ENCODE assay signal across 8 cellular contexts in the genomic region with DNA sequence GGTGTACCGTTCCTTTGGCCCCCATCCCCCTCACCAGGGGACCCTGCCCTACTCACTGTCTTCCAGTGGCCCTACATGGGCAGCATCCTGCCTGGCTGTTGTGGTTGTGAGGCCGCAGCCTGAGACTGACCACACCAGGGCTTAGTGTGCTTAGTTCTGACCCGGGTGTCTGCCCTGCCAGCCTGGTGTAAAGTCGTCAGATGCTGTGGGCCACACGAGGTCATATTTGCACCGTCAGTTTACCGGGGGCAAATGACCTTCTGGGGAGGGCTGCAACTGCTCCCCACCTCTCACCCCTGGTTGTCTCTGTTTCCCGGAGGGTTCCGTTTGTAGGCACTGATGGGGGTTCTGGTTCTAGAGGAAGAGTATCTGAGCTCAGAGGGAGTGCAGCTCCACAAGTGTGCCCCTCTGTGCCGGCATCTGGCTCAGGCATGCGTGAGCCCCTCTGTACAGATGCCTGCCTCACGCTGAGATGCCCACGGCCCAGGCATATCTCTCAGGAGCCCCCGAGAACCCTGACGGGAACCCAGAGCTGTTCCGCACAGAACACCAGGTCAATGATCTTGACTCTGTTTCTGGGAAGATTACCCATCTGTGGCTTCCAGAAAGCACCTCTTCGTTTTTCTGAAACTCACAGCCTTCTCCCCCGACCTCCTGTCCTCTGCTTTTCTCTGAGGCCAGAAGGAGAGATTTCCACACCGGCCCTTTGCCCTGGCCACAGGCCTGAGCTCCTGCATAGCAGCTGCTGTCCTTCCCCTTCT. TPM values are rescaled to one million over a fixed set of nuclear protein-coding genes. Genes with fewer than 3 reads are reported as not detected.
DNase-seq lines count a peak whose midpoint lies in the region; ATAC-seq and TF ChIP-seq lines count a peak whose summit lies in the region.

No MANE protein-coding gene starts in this region.

- H2AFZ ChIP-seq in PC-9: no peak overlapping the region

- H3K9me3 Mint-ChIP-seq in activated T-helper 2 cell treated with anti-CD3 and anti-CD28 coated beads, Interferon-gamma antibody, Interleukin-2, Interleukin-4, amounts not matched to agents 10 μg/mL and 5 μg/mL and 100 μg/mL, durations not matched to agents 14 hours and 24 hours and 36 hours: no peaks in the 10 kb centered on the region
- H3K9me3 Mint-ChIP-seq in osteocyte (ENCODE audit: unreplicated experiment): no peaks in the 10 kb centered on the region
- no peaks in the 10 kb centered on the region for H3K9me3 Mint-ChIP-seq in nephron progenitor cell

- DNase-seq in activated T-helper 2 cell treated with anti-CD3 and anti-CD28 coated beads, Interferon-gamma antibody, Interleukin-2, Interleukin-4, amounts not matched to agents 10 μg/mL and 5 μg/mL and 100 μg/mL, durations not matched to agents 14 hours and 24 hours and 36 hours (ENCODE audit: low spot score): no peak
- DNase-seq in osteocyte (ENCODE audit: extremely low spot score, unreplicated experiment) (no peak), BE2C (no peak), EL (no peak), PC-9 (no peak), nephron progenitor cell (no peak)

- no peaks in the 10 kb centered on the region for H3K9me3 ChIP-seq in BE2C
- H3K9me3 ChIP-seq in PC-9 (ENCODE audit: insufficient read depth, low read depth): no peaks in the 10 kb centered on the region

- POLR2A ChIA-PET in PC-9 (lab: Charles Lee; ENCODE audit: unreplicated experiment): no interaction called here

- peak overlapping the region; percentile 97 for H3K27ac Mint-ChIP-seq in activated T-helper 2 cell treated with anti-CD3 and anti-CD28 coated beads, Interferon-gamma antibody, Interleukin-2, Interleukin-4, amounts not matched to agents 10 μg/mL and 5 μg/mL and 100 μg/mL, durations not matched to agents 14 hours and 24 hours and 36 hours
- H3K27ac Mint-ChIP-seq in osteocyte (ENCODE audit: unreplicated experiment): peak overlapping the region; percentile 41
- H3K27ac Mint-ChIP-seq in nephron progenitor cell: no peak overlapping the region

- no peak overlapping the region for H3K27ac ChIP-seq in PC-9

- H3F3A ChIP-seq in PC-9 (ENCODE audit: insufficient read depth, low read depth): no peaks in the 10 kb centered on the region

- no peaks in the 10 kb centered on the region for H4K20me1 ChIP-seq in PC-9 (ENCODE audit: insufficient read depth)

- peaks cover 52% of the 10 kb centered on the region for H3K36me3 Mint-ChIP-seq in activated T-helper 2 cell treated with anti-CD3 and anti-CD28 coated beads, Interferon-gamma antibody, Interleukin-2, Interleukin-4, amounts not matched to agents 10 μg/mL and 5 μg/mL and 100 μg/mL, durations not matched to agents 14 hours and 24 hours and 36 hours (ENCODE audit: low read depth)
- H3K36me3 Mint-ChIP-seq in osteocyte (ENCODE audit: unreplicated experiment): no peaks in the 10 kb centered on the region
- H3K36me3 Mint-ChIP-seq in nephron progenitor cell (ENCODE audit: low read depth): no peaks in the 10 kb centered on the region

- no peaks in the 10 kb centered on the region for H3K27me3 Mint-ChIP-seq in activated T-helper 2 cell treated with anti-CD3 and anti-CD28 coated beads, Interferon-gamma antibody, Interleukin-2, Interleukin-4, amounts not matched to agents 10 μg/mL and 5 μg/mL and 100 μg/mL, durations not matched to agents 14 hours and 24 hours and 36 hours (ENCODE audit: low read depth)
- no peaks in the 10 kb centered on the region for H3K27me3 Mint-ChIP-seq in osteocyte (ENCODE audit: unreplicated experiment)
- H3K27me3 Mint-ChIP-seq in nephron progenitor cell (ENCODE audit: low read depth, poor library complexity): no peaks in the 10 kb centered on the region

- H3K4me2 ChIP-seq in PC-9: no peak overlapping the region

- no peaks in the 10 kb centered on the region for H3K79me2 ChIP-seq in PC-9 (ENCODE audit: low read depth)

- no TSS peak for BruUV-seq in PC-9 (replicated peaks; lab: Mats Ljungman, UMichigan)

- H3K4me1 Mint-ChIP-seq in activated T-helper 2 cell treated with anti-CD3 and anti-CD28 coated beads, Interferon-gamma antibody, Interleukin-2, Interleukin-4, amounts not matched to agents 10 μg/mL and 5 μg/mL and 100 μg/mL, durations not matched to agents 14 hours and 24 hours and 36 hours (ENCODE audit: low read depth): peaks cover 87% of the 10 kb centered on the region
- H3K4me1 Mint-ChIP-seq in osteocyte (ENCODE audit: unreplicated experiment) (peaks cover 47% of the 10 kb centered on the region), nephron progenitor cell (peaks cover 38% of the 10 kb centered on the region)

- peak; percentile 36 for ATAC-seq in GM18502 (IDR thresholded peaks at IDR 0.05; ENCODE audit: poor library complexity, unreplicated experiment)
- peak; percentile 35 for ATAC-seq in HG02759 (IDR thresholded peaks at IDR 0.05; ENCODE audit: unreplicated experiment)

- H3K4me3 Mint-ChIP-seq in activated T-helper 2 cell treated with anti-CD3 and anti-CD28 coated beads, Interferon-gamma antibody, Interleukin-2, Interleukin-4, amounts not matched to agents 10 μg/mL and 5 μg/mL and 100 μg/mL, durations not matched to agents 14 hours and 24 hours and 36 hours (ENCODE audit: low read depth): peak overlapping the region; percentile 82
- H3K4me3 Mint-ChIP-seq in osteocyte (ENCODE audit: unreplicated experiment) (no peak overlapping the region), nephron progenitor cell (no peak overlapping the region)

- H3K4me1 ChIP-seq in BE2C (peaks cover 16% of the 10 kb centered on the region), PC-9 (replicated peaks; ENCODE audit: insufficient read depth) (no peaks in the 10 kb centered on the region)

- H3K27me3 ChIP-seq in BE2C: no peaks in the 10 kb centered on the region
- peaks cover 74% of the 10 kb centered on the region for H3K27me3 ChIP-seq in PC-9 (ENCODE audit: insufficient read depth, low read depth)

- no peak overlapping the region for H3K4me3 ChIP-seq in BE2C (ENCODE audit: low read depth, low read length)
- no peak overlapping the region for H3K4me3 ChIP-seq in PC-9

- H3K9me2 ChIP-seq in PC-9 (ENCODE audit: insufficient read depth): no peaks in the 10 kb centered on the region

- H3K36me3 ChIP-seq in BE2C (no peaks in the 10 kb centered on the region; the same call in none of the 2 replicates), PC-9 (ENCODE audit: low read depth) (no peaks in the 10 kb centered on the region)

- intact Hi-C loops in activated T-helper 2 cell treated with anti-CD3 and anti-CD28 coated beads, Interferon-gamma antibody, Interleukin-2, Interleukin-4, amounts not matched to agents 10 μg/mL and 5 μg/mL and 100 μg/mL, durations not matched to agents 14 hours and 24 hours and 36 hours (cut with micrococcal nuclease): loop anchor here (2.0 to 5.0 kb wide), 3 partner anchors 15 to 142 kb away; no protein-coding TSS in a partner anchor
- intact Hi-C loops in PC-9 (cut with micrococcal nuclease; ENCODE audit: unreplicated experiment): no loop called here

- CTCF ChIA-PET in PC-9 (lab: Charles Lee): no interaction called here

- TF ChIP-seq CTCF in osteocyte (IDR thresholded peaks at IDR 0.05) (no peak), BE2C (IDR thresholded peaks at IDR 0.05; ENCODE audit: low read depth, low read length) (no peak), PC-9 (conservative IDR thresholded peaks at IDR 0.05) (no peak), nephron progenitor cell (IDR thresholded peaks at IDR 0.05) (no peak)

RNA-seq across cellular contexts. Expression of gene KLF13, which starts 19.2 kb away (rescaled TPM):
- 127 and 132 TPM in 2 replicates for total RNA-seq in activated T-helper 2 cell treated with anti-CD3 and anti-CD28 coated beads, Interferon-gamma antibody, Interleukin-2, Interleukin-4, amounts not matched to agents 10 μg/mL and 5 μg/mL and 100 μg/mL, durations not matched to agents 14 hours and 24 hours and 36 hours
- total RNA-seq in osteocyte (54.5 and 57.7 TPM in 2 replicates), PC-9 (2021) (2.5 and 3.4 TPM in 2 replicates)
- polyA plus RNA-seq in BE2C (2012; ENCODE audit: insufficient read depth, insufficient read length, low read depth): 88.9 TPM

Comparison
In these comparisons a context has a peak if more than half of its experiments do, and no peak if none do; other contexts are left out.
1. RNA of gene KLF13, which starts 19.2 kb away (total RNA-seq): 127 to 132 TPM in activated T-helper 2 cell treated with anti-CD3 and anti-CD28 coated beads, Interferon-gamma antibody, Interleukin-2, Interleukin-4, amounts not matched to agents 10 μg/mL and 5 μg/mL and 100 μg/mL, durations not matched to agents 14 hours and 24 hours and 36 hours and 54.5 to 57.7 TPM in osteocyte; 2.5 to 3.4 TPM in PC-9; every median in the first group is over 10 times any median in the second.